12 cellular contexts compared by ENCODE assay signal in the genomic region with DNA sequence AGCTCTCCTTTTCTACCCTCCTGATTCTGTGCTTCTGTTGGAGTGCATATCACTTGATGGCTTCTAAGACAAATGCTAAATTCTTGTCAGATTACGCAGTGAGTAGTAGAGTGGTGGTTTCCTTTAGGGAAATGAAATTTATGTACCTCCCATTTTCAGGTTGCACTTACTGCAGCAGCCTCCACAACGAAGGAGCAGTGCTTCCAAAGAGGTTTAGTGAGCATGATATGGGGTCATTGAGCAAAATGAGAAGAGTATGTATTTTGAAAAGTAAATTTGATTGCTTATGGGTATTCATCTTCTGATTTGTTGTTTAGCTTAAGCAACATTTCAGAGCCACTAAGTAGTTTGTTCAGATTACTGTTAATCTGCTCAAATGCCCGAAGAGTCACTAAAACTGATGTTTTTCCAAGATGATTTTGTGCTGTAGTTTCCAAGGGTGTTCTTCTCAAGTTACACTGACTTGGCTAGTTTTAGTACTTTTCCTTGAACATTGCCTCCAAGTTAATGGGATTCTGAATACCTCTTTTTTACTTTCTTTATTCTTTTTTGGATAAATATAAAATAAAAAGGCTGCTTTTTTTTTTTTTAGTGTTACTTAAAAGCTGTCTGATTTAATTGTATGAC.
A peak's percentile ranks its signal among the peaks of the same experiment; 100 is the strongest.
DNase-seq lines count a peak whose midpoint lies in the region; ATAC-seq, FAIRE-seq and TF ChIP-seq lines count a peak whose summit lies in the region.
"Had no signal": no experiment of that assay in that cellular context is flagged by ENCODE, and none has a peak within 500 bp of the region (broad histone marks: within the 10 kb centered on the region; RNA-seq: fewer than 3 reads in every experiment).

No MANE protein-coding gene starts in this region.

- H3K9ac ChIP-seq in keratinocyte (ENCODE audit: control insufficient read depth, extremely low read depth, insufficient read depth, low read length) (no peak overlapping the region), HepG2 (ENCODE audit: insufficient read depth, low read depth, low read length) (no peak overlapping the region)

- H3K4me3 Mint-ChIP-seq in CD4-positive, alpha-beta T cell: peak overlapping the region; percentile 58
- H3K4me3 Mint-ChIP-seq in activated CD8-positive, alpha-beta T cell treated with anti-CD3 and anti-CD28 coated beads for 36 hours: no peak overlapping the region
- H3K4me3 Mint-ChIP-seq: central memory CD8-positive, alpha-beta T cell had no signal

- TF ChIP-seq CTCF in CD4-positive, alpha-beta T cell (IDR thresholded peaks at IDR 0.05): no peak
- no peak for TF ChIP-seq CTCF in activated CD8-positive, alpha-beta T cell treated with anti-CD3 and anti-CD28 coated beads for 36 hours (IDR thresholded peaks at IDR 0.05)
- TF ChIP-seq CTCF in keratinocyte (optimal IDR thresholded peaks at IDR 0.05 in 1 of 3, IDR thresholded peaks at IDR 0.05 in 1 of 3, conservative IDR thresholded peaks at IDR 0.05 in 1 of 3; ENCODE audit: extremely low read depth in 1 of 3, insufficient read depth in 2 of 3, low read length in 3 of 3) (no peak), HepG2 (CRISPR knock-in tag; IDR thresholded peaks at IDR 0.05) (no peak)

- peaks cover 0 to 3% of the 10 kb centered on the region in 2 experiments for H3K36me3 ChIP-seq in keratinocyte (ENCODE audit: control insufficient read depth in 2 of 2, extremely low read depth in 1 of 2, insufficient read depth in 2 of 2, low read length in 2 of 2)
- no peaks in the 10 kb centered on the region for H3K36me3 ChIP-seq in HepG2 (replicated peaks in 1 of 2; ENCODE audit: control insufficient read depth in 1 of 2, insufficient read depth in 2 of 2, low read length in 2 of 2)

- ATAC-seq in CD4-positive, alpha-beta T cell (ENCODE audit: poor library complexity): peak; percentile 33
- ATAC-seq in GM21529 (IDR thresholded peaks at IDR 0.05; ENCODE audit: unreplicated experiment) (peak; percentile 39), HG02938 (IDR thresholded peaks at IDR 0.05; ENCODE audit: unreplicated experiment) (no peak), HepG2 (no peak), GM19467 (IDR thresholded peaks at IDR 0.05; ENCODE audit: unreplicated experiment) (no peak), HG02623 (IDR thresholded peaks at IDR 0.05; ENCODE audit: unreplicated experiment) (no peak)
- ATAC-seq in activated CD8-positive, alpha-beta T cell treated with anti-CD3 and anti-CD28 coated beads for 36 hours: no peak

- peak; percentile 56 for FAIRE-seq in keratinocyte (lab: Jason Lieb, UNC)
- FAIRE-seq in HepG2 (lab: Jason Lieb, UNC): no peak

- no peaks in the 10 kb centered on the region for H3K27me3 Mint-ChIP-seq in CD4-positive, alpha-beta T cell
- no peaks in the 10 kb centered on the region for H3K27me3 Mint-ChIP-seq in activated CD8-positive, alpha-beta T cell treated with anti-CD3 and anti-CD28 coated beads for 36 hours
- H3K27me3 Mint-ChIP-seq: central memory CD8-positive, alpha-beta T cell had no signal

- H3K36me3 Mint-ChIP-seq in CD4-positive, alpha-beta T cell (ENCODE audit: low read depth): peaks cover 5% of the 10 kb centered on the region
- H3K36me3 Mint-ChIP-seq in activated CD8-positive, alpha-beta T cell treated with anti-CD3 and anti-CD28 coated beads for 36 hours (ENCODE audit: low read depth): peaks cover 8% of the 10 kb centered on the region

- in situ Hi-C loops in HepG2 (cut with HindIII; ENCODE audit: extremely low pct_ligation_motif_present, low pct_unique_long_range_greater_than_20kb): loop anchor here (10.0 kb wide), 1 partner anchor 266 kb away; no protein-coding TSS in a partner anchor

- CTCF ChIA-PET in CD4-positive, alpha-beta T cell (lab: Charles Lee): no interaction called here
- CTCF ChIA-PET in activated CD8-positive, alpha-beta T cell treated with anti-CD3 and anti-CD28 coated beads for 36 hours (lab: Charles Lee): interaction anchor here (1.3 kb wide), 1 partner anchor 11 kb away, joined by 4 read pairs; no protein-coding TSS in a partner anchor
- CTCF ChIA-PET in HepG2 (lab: Yijun Ruan, JAX; ENCODE audit: low intra/inter-chr PET ratio, low total read pairs): no interaction called here

- POLR2A ChIA-PET in CD4-positive, alpha-beta T cell (lab: Charles Lee): interaction anchor here (2.5 kb wide), 1 partner anchor 80 kb away, joined by 16 read pairs; no protein-coding TSS in a partner anchor
- POLR2A ChIA-PET in activated CD8-positive, alpha-beta T cell treated with anti-CD3 and anti-CD28 coated beads for 36 hours (lab: Charles Lee): interaction anchor here (0.9 kb wide), 2 partner anchors 18 to 259 kb away, joined by 3 to 5 read pairs; no protein-coding TSS in a partner anchor
- POLR2A ChIA-PET in HepG2 (lab: Yijun Ruan, JAX): no interaction called here

- H4K20me1 ChIP-seq in keratinocyte (ENCODE audit: control insufficient read depth, extremely low read depth, insufficient read depth, low read length) (no peaks in the 10 kb centered on the region), HepG2 (ENCODE audit: insufficient read depth, low read length) (no peaks in the 10 kb centered on the region)

- WGBS in HepG2 (ENCODE audit: low lambda C conversion rate): 100% methylated on average over 3 of the region's 3 CpGs

- peaks cover 27% of the 10 kb centered on the region for H3K79me2 ChIP-seq in keratinocyte (ENCODE audit: control insufficient read depth, insufficient read depth, low read length)
- peaks cover 12% of the 10 kb centered on the region for H3K79me2 ChIP-seq in HepG2 (ENCODE audit: insufficient read depth, low read length)

- H3K4me3 ChIP-seq in keratinocyte (ENCODE audit: control insufficient read depth in 2 of 3, extremely low read depth in 1 of 3, insufficient read depth in 2 of 3, low read depth in 1 of 3, low read length in 3 of 3) (no peak overlapping the region), HepG2 (replicated peaks in 1 of 3; ENCODE audit: insufficient read depth in 1 of 3, low read depth in 2 of 3, low read length in 3 of 3) (no peak overlapping the region)

- H3K27ac ChIP-seq in CD4-positive, alpha-beta T cell (ENCODE audit: low read depth, low read length): no peak overlapping the region
- H3K27ac ChIP-seq in keratinocyte (ENCODE audit: control insufficient read depth, insufficient read depth, low read length): peak overlapping the region; percentile 22
- no peak overlapping the region for H3K27ac ChIP-seq in HepG2 (ENCODE audit: extremely low read length, insufficient read depth, low read length)
- H3K27ac ChIP-seq: C4-2B had no signal

- no TSS peak for BruUV-seq in HepG2 (replicated peaks; lab: Mats Ljungman, UMichigan)

- intact Hi-C loops in CD4-positive, alpha-beta T cell (cut with DNase I, micrococcal nuclease): loop anchor here (5.0 to 10.0 kb wide), 2 partner anchors 74 to 256 kb away; no protein-coding TSS in a partner anchor
- intact Hi-C loops in activated CD8-positive, alpha-beta T cell treated with anti-CD3 and anti-CD28 coated beads for 36 hours (cut with micrococcal nuclease): no loop called here
- intact Hi-C loops in HepG2 (cut with micrococcal nuclease; ENCODE audit: unreplicated experiment): no loop called here

- H3K9me3 ChIP-seq in CD4-positive, alpha-beta T cell (ENCODE audit: control insufficient read depth, low read length): no peaks in the 10 kb centered on the region
- H3K9me3 ChIP-seq in keratinocyte (ENCODE audit: control insufficient read depth, low read depth, low read length) (no peaks in the 10 kb centered on the region), HepG2 (ENCODE audit: low read length) (no peaks in the 10 kb centered on the region)

- peaks cover 14% of the 10 kb centered on the region for H3K4me1 ChIP-seq in keratinocyte (ENCODE audit: control insufficient read depth, extremely low read depth, insufficient read depth, low read length)
- peaks cover 29% of the 10 kb centered on the region for H3K4me1 ChIP-seq in HepG2 (ENCODE audit: insufficient read depth, low read length)

- no peaks in the 10 kb centered on the region for H3K9me1 ChIP-seq in keratinocyte (ENCODE audit: control insufficient read depth, extremely low read depth, insufficient read depth, low read length)

- H2AFZ ChIP-seq in keratinocyte (ENCODE audit: control insufficient read depth, low read length) (no peak overlapping the region), HepG2 (ENCODE audit: low read length) (no peak overlapping the region)

- H3K9me3 Mint-ChIP-seq in CD4-positive, alpha-beta T cell: no peaks in the 10 kb centered on the region
- H3K9me3 Mint-ChIP-seq in activated CD8-positive, alpha-beta T cell treated with anti-CD3 and anti-CD28 coated beads for 36 hours: no peaks in the 10 kb centered on the region
- H3K9me3 Mint-ChIP-seq: central memory CD8-positive, alpha-beta T cell had no signal

- dilution Hi-C loops in keratinocyte (cut with MboI; ENCODE audit: extremely low pct_ligation_motif_present, low sequenced_read_pairs): no loop called here

- no peaks in the 10 kb centered on the region for H3K27me3 ChIP-seq in CD4-positive, alpha-beta T cell (ENCODE audit: control insufficient read depth, insufficient read depth, low read length)
- H3K27me3 ChIP-seq in keratinocyte (ENCODE audit: control insufficient read depth, extremely low read depth, insufficient read depth, low read length) (no peaks in the 10 kb centered on the region), HepG2 (ENCODE audit: control insufficient read depth in 1 of 2, insufficient read depth in 2 of 2, low read length in 2 of 2) (no peaks in the 10 kb centered on the region)

- no peak for DNase-seq in CD4-positive, alpha-beta T cell
- DNase-seq in activated CD8-positive, alpha-beta T cell treated with anti-CD3 and anti-CD28 coated beads for 36 hours: no peak
- DNase-seq in keratinocyte (ENCODE audit: low read depth, low spot score): no peak
- no peak for DNase-seq in HepG2 (ENCODE audit: low spot score)
- DNase-seq: activated CD4-positive, CD25-positive, alpha-beta regulatory T cell; nucleus accumbens had no signal

- H3K4me1 Mint-ChIP-seq in CD4-positive, alpha-beta T cell (ENCODE audit: low read depth): peaks cover 46% of the 10 kb centered on the region
- H3K4me1 Mint-ChIP-seq in activated CD8-positive, alpha-beta T cell treated with anti-CD3 and anti-CD28 coated beads for 36 hours (ENCODE audit: low read depth): peaks cover 45% of the 10 kb centered on the region

- H3K27ac Mint-ChIP-seq in CD4-positive, alpha-beta T cell: peak overlapping the region; percentile 89
- H3K27ac Mint-ChIP-seq in activated CD8-positive, alpha-beta T cell treated with anti-CD3 and anti-CD28 coated beads for 36 hours: peak overlapping the region; percentile 8

- no peak for TF ChIP-seq RAD21 in HepG2 (CRISPR knock-in tag; IDR thresholded peaks at IDR 0.05)

- TF ChIP-seq POLR2A in HepG2 (IDR thresholded peaks at IDR 0.05; ENCODE audit: insufficient read depth in 1 of 2, low read depth in 2 of 2, low read length in 2 of 2): no peak

- H3K4me2 ChIP-seq in keratinocyte (ENCODE audit: control insufficient read depth, extremely low read depth, insufficient read depth, low read depth, low read length) (peak overlapping the region; percentile 43), HepG2 (ENCODE audit: low read depth, low read length) (no peak overlapping the region)

- TF ChIP-seq EP300 in HepG2 (IDR thresholded peaks at IDR 0.05; ENCODE audit: low read depth in 2 of 2, low read length in 2 of 2) (no peak), HepG2 (CRISPR knock-in tag; IDR thresholded peaks at IDR 0.05; ENCODE audit: borderline replicate concordance) (no peak)

TF ChIP-seq in HepG2, 621 proteins besides CTCF, POLR2A, EP300 and RAD21 (continues in another document):
- no peak for TF ChIP-seq NFIB (CRISPR knock-in tag; IDR thresholded peaks at IDR 0.05; ENCODE audit: borderline replicate concordance)
- no peak for TF ChIP-seq ZNF629 (CRISPR knock-in tag; conservative IDR thresholded peaks at IDR 0.05)

Comparison
In these comparisons a context has a peak if more than half of its experiments do, and no peak if none do; other contexts are left out.
1. ATAC-seq: peak in CD4-positive, alpha-beta T cell (single experiment) and GM21529 (single experiment); none in activated CD8-positive, alpha-beta T cell treated with anti-CD3 and anti-CD28 coated beads for 36 hours (single experiment), HG02938 (single experiment), HepG2 (single experiment), GM19467 (single experiment) and HG02623 (single experiment).
2. intact Hi-C loops: an anchor here in CD4-positive, alpha-beta T cell (5.0 to 10.0 kb wide); none called in activated CD8-positive, alpha-beta T cell treated with anti-CD3 and anti-CD28 coated beads for 36 hours and HepG2.